Comparison of ENCODE assay signal across 9 cellular contexts in genomic region chr1:202162049-202162417, GRCh38. TPM values are rescaled to one million over a fixed set of nuclear protein-coding genes. Genes with fewer than 3 reads are reported as not detected.
DNase-seq lines count a peak whose midpoint lies in the region; ATAC-seq, FAIRE-seq and TF ChIP-seq lines count a peak whose summit lies in the region.
"Had no signal": no experiment of that assay in that cellular context is flagged by ENCODE, and none has a peak within 500 bp of the region (broad histone marks: within the 10 kb centered on the region; RNA-seq: fewer than 3 reads in every experiment).

No MANE protein-coding gene starts in this region.

- peaks cover 4% of the 10 kb centered on the region for H3K27me3 Mint-ChIP-seq in CD4-positive, CD25-positive, alpha-beta regulatory T cell
- peaks cover 1% of the 10 kb centered on the region for H3K27me3 Mint-ChIP-seq in IgD-negative memory B cell
- no peaks in the 10 kb centered on the region for H3K27me3 Mint-ChIP-seq in activated CD4-positive, alpha-beta memory T cell treated with anti-CD3 and anti-CD28 coated beads, Interleukin-2, amount 10 ng/mL, durations not matched to agents 7 days and 5 days

- POLR2A ChIA-PET in activated CD4-positive, alpha-beta memory T cell treated with anti-CD3 and anti-CD28 coated beads, Interleukin-2, amount 10 ng/mL, durations not matched to agents 7 days and 5 days (lab: Charles Lee) = interaction anchor here (1.9 to 8.3 kb wide), 4 partner anchors 8 to 180 kb away, joined by 9 to 174 read pairs (median 24); partner anchors contain the start of genes ARL8A and UBE2T

- H3K27ac ChIP-seq in CD4-positive, CD25-positive, alpha-beta regulatory T cell (ENCODE audit: insufficient read depth, low read length, poor library complexity, severe bottlenecking) = peak overlapping the region; percentile 93
- H3K27ac ChIP-seq in lower lobe of right lung = peak overlapping the region; percentile 76
- H3K27ac ChIP-seq: cardiac muscle cell had no signal

- intact Hi-C loops in lower lobe of right lung (cut with DNase I) = no loop called here

- H3K9me3 Mint-ChIP-seq in CD4-positive, CD25-positive, alpha-beta regulatory T cell = no peaks in the 10 kb centered on the region
- no peaks in the 10 kb centered on the region for H3K9me3 Mint-ChIP-seq in IgD-negative memory B cell
- H3K9me3 Mint-ChIP-seq in activated CD4-positive, alpha-beta memory T cell treated with anti-CD3 and anti-CD28 coated beads, Interleukin-2, amount 10 ng/mL, durations not matched to agents 7 days and 5 days = no peaks in the 10 kb centered on the region

- ATAC-seq in CD4-positive, CD25-positive, alpha-beta regulatory T cell (ENCODE audit: low read depth in 2 of 2) = no peak
- ATAC-seq in lower lobe of right lung = peak; percentile 18 to 22
- no peak for ATAC-seq in HG03378 (IDR thresholded peaks at IDR 0.05; ENCODE audit: unreplicated experiment)
- no peak for ATAC-seq in HG03571 (IDR thresholded peaks at IDR 0.05; ENCODE audit: unreplicated experiment)

- H3K27ac Mint-ChIP-seq in CD4-positive, CD25-positive, alpha-beta regulatory T cell = peak overlapping the region; percentile 90 to 100 (median 92)
- peak overlapping the region in 1 of 3 donors; percentile 99 for H3K27ac Mint-ChIP-seq in IgD-negative memory B cell
- peak overlapping the region; percentile 99 for H3K27ac Mint-ChIP-seq in activated CD4-positive, alpha-beta memory T cell treated with anti-CD3 and anti-CD28 coated beads, Interleukin-2, amount 10 ng/mL, durations not matched to agents 7 days and 5 days

- H3K36me3 ChIP-seq in CD4-positive, CD25-positive, alpha-beta regulatory T cell (ENCODE audit: control insufficient read depth, insufficient read depth, low read length) = peaks cover 5% of the 10 kb centered on the region
- no peaks in the 10 kb centered on the region for H3K36me3 ChIP-seq in lower lobe of right lung
- H3K36me3 ChIP-seq: cardiac muscle cell had no signal

- DNase-seq in CD4-positive, CD25-positive, alpha-beta regulatory T cell = peak; percentile 22 to 64 (median 38)
- DNase-seq in activated CD4-positive, alpha-beta memory T cell treated with anti-CD3 and anti-CD28 coated beads, Interleukin-2, amount 10 ng/mL, durations not matched to agents 7 days and 5 days = peak; percentile 67
- DNase-seq in lower lobe of right lung = no peak
- DNase-seq in SHP77 (lab: John Stamatoyannopoulos, UW) = no peak
- no peak for DNase-seq in HTR-8/SVneo (ENCODE audit: insufficient read length, low spot score)

- H3K36me3 Mint-ChIP-seq in CD4-positive, CD25-positive, alpha-beta regulatory T cell = peaks cover 3% of the 10 kb centered on the region
- no peaks in the 10 kb centered on the region for H3K36me3 Mint-ChIP-seq in IgD-negative memory B cell
- peaks cover 36% of the 10 kb centered on the region for H3K36me3 Mint-ChIP-seq in activated CD4-positive, alpha-beta memory T cell treated with anti-CD3 and anti-CD28 coated beads, Interleukin-2, amount 10 ng/mL, durations not matched to agents 7 days and 5 days (ENCODE audit: low read depth)

- TF ChIP-seq CTCF in lower lobe of right lung (IDR thresholded peaks at IDR 0.05) = no peak

- no peak overlapping the region for H3K4me3 ChIP-seq in CD4-positive, CD25-positive, alpha-beta regulatory T cell (ENCODE audit: low read depth, low read length)
- no peak overlapping the region for H3K4me3 ChIP-seq in lower lobe of right lung
- H3K4me3 ChIP-seq: cardiac muscle cell had no signal

- H3K4me1 Mint-ChIP-seq in CD4-positive, CD25-positive, alpha-beta regulatory T cell = peaks cover 0 to 99% (median 56%) of the 10 kb centered on the region in 4 donors
- peaks cover 47 to 60% (median 48%) of the 10 kb centered on the region in 3 donors for H3K4me1 Mint-ChIP-seq in IgD-negative memory B cell
- peaks cover 87% of the 10 kb centered on the region for H3K4me1 Mint-ChIP-seq in activated CD4-positive, alpha-beta memory T cell treated with anti-CD3 and anti-CD28 coated beads, Interleukin-2, amount 10 ng/mL, durations not matched to agents 7 days and 5 days

- H3K4me1 ChIP-seq in CD4-positive, CD25-positive, alpha-beta regulatory T cell (ENCODE audit: control insufficient read depth, insufficient read depth, low read length, poor library complexity, severe bottlenecking) = peaks cover 92% of the 10 kb centered on the region
- peaks cover 24% of the 10 kb centered on the region for H3K4me1 ChIP-seq in lower lobe of right lung

- no peaks in the 10 kb centered on the region for H3K9me3 ChIP-seq in CD4-positive, CD25-positive, alpha-beta regulatory T cell (ENCODE audit: control insufficient read depth in 2 of 2, low read length in 2 of 2)
- no peaks in the 10 kb centered on the region for H3K9me3 ChIP-seq in lower lobe of right lung

- H3K27me3 ChIP-seq in CD4-positive, CD25-positive, alpha-beta regulatory T cell (ENCODE audit: control insufficient read depth, insufficient read depth, low read length) = no peaks in the 10 kb centered on the region
- H3K27me3 ChIP-seq in lower lobe of right lung (ENCODE audit: low read depth) = no peaks in the 10 kb centered on the region
- H3K27me3 ChIP-seq: cardiac muscle cell had no signal

- no peak for FAIRE-seq in HTR-8/SVneo (lab: Jason Lieb, UNC)

- CTCF ChIA-PET in activated CD4-positive, alpha-beta memory T cell treated with anti-CD3 and anti-CD28 coated beads, Interleukin-2, amount 10 ng/mL, durations not matched to agents 7 days and 5 days (lab: Charles Lee) = interaction anchor here (1.6 to 1.8 kb wide), 4 partner anchors 15 to 27 kb away, joined by 4 to 11 read pairs (median 5); no protein-coding TSS in a partner anchor

- peak overlapping the region; percentile 90 to 99 (median 98) for H3K4me3 Mint-ChIP-seq in CD4-positive, CD25-positive, alpha-beta regulatory T cell
- H3K4me3 Mint-ChIP-seq in IgD-negative memory B cell = peak overlapping the region in 3 of 4 donors; percentile 92 to 96 (median 92)
- H3K4me3 Mint-ChIP-seq in activated CD4-positive, alpha-beta memory T cell treated with anti-CD3 and anti-CD28 coated beads, Interleukin-2, amount 10 ng/mL, durations not matched to agents 7 days and 5 days = peak overlapping the region; percentile 98

RNA-seq across cellular contexts. Expression of gene PTPN7, which starts 1.6 kb away (rescaled TPM):
- total RNA-seq in CD4-positive, CD25-positive, alpha-beta regulatory T cell = 124 TPM
- 10 to 100 TPM; 57.5 to 83.1 (median 76.8) TPM for polyA plus RNA-seq in CD4-positive, CD25-positive, alpha-beta regulatory T cell
- 18.7 TPM for polyA plus RNA-seq in IgD-negative memory B cell
- total RNA-seq in activated CD4-positive, alpha-beta memory T cell treated with anti-CD3 and anti-CD28 coated beads, Interleukin-2, amount 10 ng/mL, durations not matched to agents 7 days and 5 days = 100 to 1,000 TPM; 228 to 231 TPM
- total RNA-seq in lower lobe of right lung = 8.5 TPM
- total RNA-seq: cardiac muscle cell had no signal
- polyA plus RNA-seq: cardiac muscle cell had no signal

RNA-seq across cellular contexts. Expression of gene ARL8A, which starts 17.5 kb away (rescaled TPM):
- 84.1 TPM for total RNA-seq in CD4-positive, CD25-positive, alpha-beta regulatory T cell
- polyA plus RNA-seq in CD4-positive, CD25-positive, alpha-beta regulatory T cell = 10 to 100 TPM in 1 of 4 donors, 1 to 10 TPM in 3; 6.6 to 11.1 (median 7.7) TPM
- polyA plus RNA-seq in IgD-negative memory B cell = 17.3 TPM
- total RNA-seq in activated CD4-positive, alpha-beta memory T cell treated with anti-CD3 and anti-CD28 coated beads, Interleukin-2, amount 10 ng/mL, durations not matched to agents 7 days and 5 days = 10 to 100 TPM; 62.4 to 63.8 TPM
- total RNA-seq in lower lobe of right lung = 98.0 TPM

RNA-seq across cellular contexts. Expression of gene LGR6, which starts 31.6 kb away (rescaled TPM):
- total RNA-seq in CD4-positive, CD25-positive, alpha-beta regulatory T cell = 0.32 TPM
- polyA plus RNA-seq in CD4-positive, CD25-positive, alpha-beta regulatory T cell = under 1 TPM; 0.16 to 0.87 (median 0.30) TPM
- polyA plus RNA-seq in IgD-negative memory B cell = not detected
- under 1 TPM in 1 of 2 experiments, not detected in 1; 0.08 TPM for total RNA-seq in activated CD4-positive, alpha-beta memory T cell treated with anti-CD3 and anti-CD28 coated beads, Interleukin-2, amount 10 ng/mL, durations not matched to agents 7 days and 5 days
- total RNA-seq in lower lobe of right lung = 1.7 TPM
- total RNA-seq: cardiac muscle cell had no signal

RNA-seq across cellular contexts. Expression of gene GPR37L1, which starts 39.3 kb away (rescaled TPM):
- total RNA-seq in CD4-positive, CD25-positive, alpha-beta regulatory T cell = not detected
- under 1 TPM; 0.03 to 0.25 (median 0.17) TPM for polyA plus RNA-seq in CD4-positive, CD25-positive, alpha-beta regulatory T cell
- polyA plus RNA-seq in IgD-negative memory B cell = 0.11 TPM
- not detected for total RNA-seq in activated CD4-positive, alpha-beta memory T cell treated with anti-CD3 and anti-CD28 coated beads, Interleukin-2, amount 10 ng/mL, durations not matched to agents 7 days and 5 days
- 0.06 TPM for total RNA-seq in lower lobe of right lung
- total RNA-seq: cardiac muscle cell had no signal
- polyA plus RNA-seq: cardiac muscle cell had no signal

Comparison
In these comparisons a context has a peak if more than half of its experiments do, and no peak if none do; other contexts are left out.
1. ATAC-seq: peak in lower lobe of right lung (2 of 2); none in CD4-positive, CD25-positive, alpha-beta regulatory T cell (0 of 2), HG03378 (single experiment) and HG03571 (single experiment).
2. DNase-seq: peak in CD4-positive, CD25-positive, alpha-beta regulatory T cell (3 of 3) and activated CD4-positive, alpha-beta memory T cell treated with anti-CD3 and anti-CD28 coated beads, Interleukin-2, amount 10 ng/mL, durations not matched to agents 7 days and 5 days (single experiment); none in lower lobe of right lung (single experiment), SHP77 (0 of 2) and HTR-8/SVneo (single experiment).
3. RNA of gene PTPN7, which starts 1.6 kb away (total RNA-seq): 228 to 231 TPM in activated CD4-positive, alpha-beta memory T cell treated with anti-CD3 and anti-CD28 coated beads, Interleukin-2, amount 10 ng/mL, durations not matched to agents 7 days and 5 days and 124 TPM in CD4-positive, CD25-positive, alpha-beta regulatory T cell (single experiment); 8.5 TPM in lower lobe of right lung (single experiment); every median in the first group is over 10 times any median in the second.
4. Peak in every context shown above with its lines, with median percentiles within 50 percentile points of each other: H3K4me3 Mint-ChIP-seq.